In genomic region chr11:128726464-128727139, GRCh38 we compare ENCODE assay signal across 8 cellular contexts. TPM values are rescaled to one million over a fixed set of nuclear protein-coding genes. Genes with fewer than 3 reads are reported as not detected.
A peak's percentile ranks its signal among the peaks of the same experiment; 100 is the strongest.
DNase-seq lines count a peak whose midpoint lies in the region; ATAC-seq lines count a peak whose summit lies in the region.

No MANE protein-coding gene starts in this region.

- peaks cover 0 to 1% (median 0%) of the 10 kb centered on the region in 7 donors for H3K9me3 Mint-ChIP-seq in CD4-positive, CD25-positive, alpha-beta regulatory T cell

- H3K9me3 ChIP-seq in CD4-positive, CD25-positive, alpha-beta regulatory T cell (ENCODE audit: control insufficient read depth in 2 of 2, low read length in 2 of 2): no peaks in the 10 kb centered on the region

- peak overlapping the region; percentile 80 to 95 (median 84) for H3K4me3 Mint-ChIP-seq in CD4-positive, CD25-positive, alpha-beta regulatory T cell

- ATAC-seq in CD4-positive, CD25-positive, alpha-beta regulatory T cell (ENCODE audit: low read depth in 2 of 2): peak; percentile 65 to 66
- peak; percentile 21 for ATAC-seq in GM19468 (IDR thresholded peaks at IDR 0.05; ENCODE audit: extremely low read depth, unreplicated experiment)
- ATAC-seq in HG03565 (IDR thresholded peaks at IDR 0.05; ENCODE audit: unreplicated experiment): peak; percentile 27

- H3K4me1 Mint-ChIP-seq in CD4-positive, CD25-positive, alpha-beta regulatory T cell: peaks cover 48 to 98% (median 89%) of the 10 kb centered on the region in 4 donors

- peaks cover 100% of the 10 kb centered on the region for H3K4me1 ChIP-seq in CD4-positive, CD25-positive, alpha-beta regulatory T cell (ENCODE audit: control insufficient read depth, insufficient read depth, low read length, poor library complexity, severe bottlenecking)

- peak; percentile 30 to 80 (median 64) for DNase-seq in CD4-positive, CD25-positive, alpha-beta regulatory T cell
- DNase-seq in activated T-helper 1 cell treated with Interleukin-2 at 50 U/mL for 16 hours (ENCODE audit: low read depth) (peak; percentile 26), pons (ENCODE audit: low spot score) (peak; percentile 64), NCI-H524 (lab: John Stamatoyannopoulos, UW) (no peak), DMS53 (lab: John Stamatoyannopoulos, UW) (no peak), NCI-H446 treated with DMSO at 0.1 percent for 48 hours (lab: John Stamatoyannopoulos, UW) (no peak)

- peak overlapping the region; percentile 89 to 99 (median 94) for H3K27ac Mint-ChIP-seq in CD4-positive, CD25-positive, alpha-beta regulatory T cell

- peaks cover 7% of the 10 kb centered on the region for H3K27me3 Mint-ChIP-seq in CD4-positive, CD25-positive, alpha-beta regulatory T cell

- H3K27ac ChIP-seq in CD4-positive, CD25-positive, alpha-beta regulatory T cell (ENCODE audit: insufficient read depth, low read length, poor library complexity, severe bottlenecking): peak overlapping the region; percentile 72

- H3K27me3 ChIP-seq in CD4-positive, CD25-positive, alpha-beta regulatory T cell (ENCODE audit: control insufficient read depth, insufficient read depth, low read length): no peaks in the 10 kb centered on the region

- peak overlapping the region; percentile 78 for H3K4me3 ChIP-seq in CD4-positive, CD25-positive, alpha-beta regulatory T cell (ENCODE audit: low read depth, low read length)

- H3K36me3 Mint-ChIP-seq in CD4-positive, CD25-positive, alpha-beta regulatory T cell: peaks cover 14% of the 10 kb centered on the region

- peaks cover 7% of the 10 kb centered on the region for H3K36me3 ChIP-seq in CD4-positive, CD25-positive, alpha-beta regulatory T cell (ENCODE audit: control insufficient read depth, insufficient read depth, low read length)

RNA-seq across cellular contexts. Expression of gene FLI1, which starts 32.7 kb away (rescaled TPM):
- total RNA-seq in CD4-positive, CD25-positive, alpha-beta regulatory T cell: 119 TPM
- 10 to 100 TPM; 58.0 to 72.6 (median 65.5) TPM for polyA plus RNA-seq in CD4-positive, CD25-positive, alpha-beta regulatory T cell

Comparison
In these comparisons a context has a peak if more than half of its experiments do, and no peak if none do; other contexts are left out.
1. DNase-seq: peak in CD4-positive, CD25-positive, alpha-beta regulatory T cell (3 of 3), activated T-helper 1 cell treated with Interleukin-2 at 50 U/mL for 16 hours (single experiment) and pons (single experiment); none in NCI-H524 (0 of 2), DMS53 (single experiment) and NCI-H446 treated with DMSO at 0.1 percent for 48 hours (single experiment).
2. Peak in every context shown above with its lines, with median percentiles within 50 percentile points of each other: ATAC-seq.